ENCODE assay signal across 22 cellular contexts in the genomic region with DNA sequence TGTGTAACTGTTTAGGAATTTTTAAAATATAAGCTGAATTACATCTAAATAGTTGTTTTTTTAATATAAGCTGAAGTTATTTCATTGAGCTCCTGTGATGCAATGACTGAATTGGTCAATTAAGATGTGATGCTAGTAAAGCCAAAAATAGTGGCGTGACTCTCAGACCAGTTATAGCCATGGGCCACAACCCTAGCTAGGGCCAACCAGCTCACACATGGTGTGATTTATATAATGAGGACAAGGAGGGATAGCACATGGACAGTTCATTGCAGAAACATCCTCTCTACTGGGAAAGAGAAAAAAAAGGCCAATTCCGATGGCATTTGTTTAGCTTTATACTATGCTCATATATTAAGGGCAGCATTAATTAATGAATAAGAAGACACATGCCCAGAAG.
"Had no signal": no experiment of that assay in that cellular context is flagged by ENCODE, and none has a peak within 500 bp of the region (broad histone marks: within the 10 kb centered on the region; RNA-seq: fewer than 3 reads in every experiment).

No MANE protein-coding gene starts in this region.

- H3K4me1 ChIP-seq: colonic mucosa, esophagus muscularis mucosa, esophagus squamous epithelium, foreskin keratinocyte, gastroesophageal sphincter, heart left ventricle, heart right ventricle had no signal

- H3K27me3 ChIP-seq: colonic mucosa, esophagus muscularis mucosa, esophagus squamous epithelium, foreskin keratinocyte, gastroesophageal sphincter, heart left ventricle had no signal

- H3K27ac ChIP-seq: colonic mucosa, coronary artery, dorsolateral prefrontal cortex, epithelial cell of prostate, esophagus muscularis mucosa, esophagus squamous epithelium, foreskin keratinocyte, gastroesophageal sphincter, heart left ventricle, heart right ventricle had no signal

- H3K9me3 ChIP-seq: colonic mucosa, esophagus muscularis mucosa, esophagus squamous epithelium, gastroesophageal sphincter, heart left ventricle, heart right ventricle had no signal

- DNase-seq: colonic mucosa; cortex of kidney; dermis blood vessel endothelial cell; dorsolateral prefrontal cortex; effector CD4-positive, alpha-beta T cell; effector CD8-positive, alpha-beta T cell; effector memory CD4-positive, alpha-beta T cell; effector memory CD8-positive, alpha-beta T cell; endodermal cell; esophagus squamous epithelium; foreskin fibroblast; foreskin keratinocyte; foreskin melanocyte; glutamatergic neuron; head of caudate nucleus; heart left ventricle; heart right ventricle had no signal

- H3K36me3 ChIP-seq: colonic mucosa, esophagus muscularis mucosa, esophagus squamous epithelium, gastroesophageal sphincter, heart left ventricle, heart right ventricle had no signal

- H3K4me3 ChIP-seq: colonic mucosa, coronary artery, dorsolateral prefrontal cortex, esophagus muscularis mucosa, esophagus squamous epithelium, gastroesophageal sphincter, heart left ventricle, heart right ventricle had no signal

- ATAC-seq: effector memory CD8-positive, alpha-beta T cell; esophagus mucosa; foreskin keratinocyte; gastroesophageal sphincter; heart left ventricle; heart right ventricle had no signal
